ENCODE assay signal across 1 cellular context in genomic region chr1:209805875-209806760, GRCh38.
TF ChIP-seq lines count a peak whose summit lies in the region.

Gene IRF6 (minus strand): TSS chr1:209806142. CDS start chr1:209801413, 4,729 bp downstream.

TF ChIP-seq in K562, 482 proteins besides CTCF, POLR2A, EP300 and RAD21 (continued from another document and continues in another):
- TF ChIP-seq ZBTB40 (IDR thresholded peaks at IDR 0.05) (peak; percentile 59; the same call in 1 of the 2 replicates), ZBTB40 (CRISPR knock-in tag; IDR thresholded peaks at IDR 0.05) (no peak), ETV6 (IDR thresholded peaks at IDR 0.05; ENCODE audit: borderline replicate concordance in 1 of 2, low read depth in 2 of 2, low read length in 1 of 2) (peak in 1 of 2 experiments; percentile 23; a peak in 1 of 4 replicates), ETV6 (CRISPR knock-in tag; IDR thresholded peaks at IDR 0.05; ENCODE audit: borderline replicate concordance) (no peak), CREB1 (IDR thresholded peaks at IDR 0.05) (peak; percentile 65), CREB1 (CRISPR knock-in tag; IDR thresholded peaks at IDR 0.05) (no peak), ELF2 (CRISPR knock-in tag; IDR thresholded peaks at IDR 0.05) (0 out of 2 replicates have a peak, but pooled peaks have one; percentile 42), ZNF431 (CRISPR knock-in tag; IDR thresholded peaks at IDR 0.05) (no peak), TAF1 (IDR thresholded peaks at IDR 0.05; ENCODE audit: control insufficient read depth, extremely low read depth, insufficient read depth, low read length, severe bottlenecking) (peak; percentile 42), ZBTB7A (IDR thresholded peaks at IDR 0.05; ENCODE audit: borderline replicate concordance, control insufficient read depth, low read depth, low read length) (peak; percentile 67; the same call in 1 of the 2 replicates), MAX (CRISPR knock-in tag; IDR thresholded peaks at IDR 0.05) (peak; percentile 31; the same call in 1 of the 2 replicates), RBFOX2 (IDR thresholded peaks at IDR 0.05; ENCODE audit: low read depth, low read length) (peak; percentile 80), PTTG1 (tag; IDR thresholded peaks at IDR 0.05; ENCODE audit: low read depth) (no peak), TEAD1 (CRISPR knock-in tag; IDR thresholded peaks at IDR 0.05) (0 out of 4 replicates have a peak, but pooled peaks of 1 of the 2 experiments have one; percentile 25), TFAP4 (CRISPR knock-in tag; IDR thresholded peaks at IDR 0.05; ENCODE audit: borderline replicate concordance) (peak; percentile 60; the same call in 1 of the 2 replicates), SIX5 (IDR thresholded peaks at IDR 0.05; ENCODE audit: borderline replicate concordance in 1 of 2, insufficient read depth in 1 of 2, low read depth in 1 of 2, low read length in 2 of 2) (peak in 1 of 2 experiments; percentile 30; a peak in 1 of 4 replicates), HDGF (IDR thresholded peaks at IDR 0.05) (peak; percentile 71; the same call in 1 of the 2 replicates), SUPT5H (IDR thresholded peaks at IDR 0.05) (peak; percentile 56), FOXK2 (conservative IDR thresholded peaks at IDR 0.05 in 1 of 2, IDR thresholded peaks at IDR 0.05 in 1 of 2; ENCODE audit: low read depth in 2 of 2) (peak in 1 of 2 experiments; percentile 13; a peak in 1 of 4 replicates), MNT (conservative IDR thresholded peaks at IDR 0.05) (0 out of 4 replicates have a peak, but pooled peaks of 1 of the 2 experiments have one; percentile 32), EGR1 (conservative IDR thresholded peaks at IDR 0.05) (peak; percentile 43), ZNF512 (tag; IDR thresholded peaks at IDR 0.05) (peak; percentile 85), TAF7 (tag; IDR thresholded peaks at IDR 0.05) (peak; percentile 43; the same call in 1 of the 2 replicates), ZFX (CRISPR knock-in tag; IDR thresholded peaks at IDR 0.05) (peak; percentile 93)
- TF ChIP-seq, protein P1, sequence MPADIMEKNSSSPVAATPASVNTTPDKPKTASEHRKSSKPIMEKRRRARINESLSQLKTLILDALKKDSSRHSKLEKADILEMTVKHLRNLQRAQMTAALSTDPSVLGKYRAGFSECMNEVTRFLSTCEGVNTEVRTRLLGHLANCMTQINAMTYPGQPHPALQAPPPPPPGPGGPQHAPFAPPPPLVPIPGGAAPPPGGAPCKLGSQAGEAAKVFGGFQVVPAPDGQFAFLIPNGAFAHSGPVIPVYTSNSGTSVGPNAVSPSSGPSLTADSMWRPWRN (IDR thresholded peaks at IDR 0.05; ENCODE audit: low read depth), result 0 out of 2 replicates have a peak, but pooled peaks have one; percentile 13
- TF ChIP-seq, protein P2, sequence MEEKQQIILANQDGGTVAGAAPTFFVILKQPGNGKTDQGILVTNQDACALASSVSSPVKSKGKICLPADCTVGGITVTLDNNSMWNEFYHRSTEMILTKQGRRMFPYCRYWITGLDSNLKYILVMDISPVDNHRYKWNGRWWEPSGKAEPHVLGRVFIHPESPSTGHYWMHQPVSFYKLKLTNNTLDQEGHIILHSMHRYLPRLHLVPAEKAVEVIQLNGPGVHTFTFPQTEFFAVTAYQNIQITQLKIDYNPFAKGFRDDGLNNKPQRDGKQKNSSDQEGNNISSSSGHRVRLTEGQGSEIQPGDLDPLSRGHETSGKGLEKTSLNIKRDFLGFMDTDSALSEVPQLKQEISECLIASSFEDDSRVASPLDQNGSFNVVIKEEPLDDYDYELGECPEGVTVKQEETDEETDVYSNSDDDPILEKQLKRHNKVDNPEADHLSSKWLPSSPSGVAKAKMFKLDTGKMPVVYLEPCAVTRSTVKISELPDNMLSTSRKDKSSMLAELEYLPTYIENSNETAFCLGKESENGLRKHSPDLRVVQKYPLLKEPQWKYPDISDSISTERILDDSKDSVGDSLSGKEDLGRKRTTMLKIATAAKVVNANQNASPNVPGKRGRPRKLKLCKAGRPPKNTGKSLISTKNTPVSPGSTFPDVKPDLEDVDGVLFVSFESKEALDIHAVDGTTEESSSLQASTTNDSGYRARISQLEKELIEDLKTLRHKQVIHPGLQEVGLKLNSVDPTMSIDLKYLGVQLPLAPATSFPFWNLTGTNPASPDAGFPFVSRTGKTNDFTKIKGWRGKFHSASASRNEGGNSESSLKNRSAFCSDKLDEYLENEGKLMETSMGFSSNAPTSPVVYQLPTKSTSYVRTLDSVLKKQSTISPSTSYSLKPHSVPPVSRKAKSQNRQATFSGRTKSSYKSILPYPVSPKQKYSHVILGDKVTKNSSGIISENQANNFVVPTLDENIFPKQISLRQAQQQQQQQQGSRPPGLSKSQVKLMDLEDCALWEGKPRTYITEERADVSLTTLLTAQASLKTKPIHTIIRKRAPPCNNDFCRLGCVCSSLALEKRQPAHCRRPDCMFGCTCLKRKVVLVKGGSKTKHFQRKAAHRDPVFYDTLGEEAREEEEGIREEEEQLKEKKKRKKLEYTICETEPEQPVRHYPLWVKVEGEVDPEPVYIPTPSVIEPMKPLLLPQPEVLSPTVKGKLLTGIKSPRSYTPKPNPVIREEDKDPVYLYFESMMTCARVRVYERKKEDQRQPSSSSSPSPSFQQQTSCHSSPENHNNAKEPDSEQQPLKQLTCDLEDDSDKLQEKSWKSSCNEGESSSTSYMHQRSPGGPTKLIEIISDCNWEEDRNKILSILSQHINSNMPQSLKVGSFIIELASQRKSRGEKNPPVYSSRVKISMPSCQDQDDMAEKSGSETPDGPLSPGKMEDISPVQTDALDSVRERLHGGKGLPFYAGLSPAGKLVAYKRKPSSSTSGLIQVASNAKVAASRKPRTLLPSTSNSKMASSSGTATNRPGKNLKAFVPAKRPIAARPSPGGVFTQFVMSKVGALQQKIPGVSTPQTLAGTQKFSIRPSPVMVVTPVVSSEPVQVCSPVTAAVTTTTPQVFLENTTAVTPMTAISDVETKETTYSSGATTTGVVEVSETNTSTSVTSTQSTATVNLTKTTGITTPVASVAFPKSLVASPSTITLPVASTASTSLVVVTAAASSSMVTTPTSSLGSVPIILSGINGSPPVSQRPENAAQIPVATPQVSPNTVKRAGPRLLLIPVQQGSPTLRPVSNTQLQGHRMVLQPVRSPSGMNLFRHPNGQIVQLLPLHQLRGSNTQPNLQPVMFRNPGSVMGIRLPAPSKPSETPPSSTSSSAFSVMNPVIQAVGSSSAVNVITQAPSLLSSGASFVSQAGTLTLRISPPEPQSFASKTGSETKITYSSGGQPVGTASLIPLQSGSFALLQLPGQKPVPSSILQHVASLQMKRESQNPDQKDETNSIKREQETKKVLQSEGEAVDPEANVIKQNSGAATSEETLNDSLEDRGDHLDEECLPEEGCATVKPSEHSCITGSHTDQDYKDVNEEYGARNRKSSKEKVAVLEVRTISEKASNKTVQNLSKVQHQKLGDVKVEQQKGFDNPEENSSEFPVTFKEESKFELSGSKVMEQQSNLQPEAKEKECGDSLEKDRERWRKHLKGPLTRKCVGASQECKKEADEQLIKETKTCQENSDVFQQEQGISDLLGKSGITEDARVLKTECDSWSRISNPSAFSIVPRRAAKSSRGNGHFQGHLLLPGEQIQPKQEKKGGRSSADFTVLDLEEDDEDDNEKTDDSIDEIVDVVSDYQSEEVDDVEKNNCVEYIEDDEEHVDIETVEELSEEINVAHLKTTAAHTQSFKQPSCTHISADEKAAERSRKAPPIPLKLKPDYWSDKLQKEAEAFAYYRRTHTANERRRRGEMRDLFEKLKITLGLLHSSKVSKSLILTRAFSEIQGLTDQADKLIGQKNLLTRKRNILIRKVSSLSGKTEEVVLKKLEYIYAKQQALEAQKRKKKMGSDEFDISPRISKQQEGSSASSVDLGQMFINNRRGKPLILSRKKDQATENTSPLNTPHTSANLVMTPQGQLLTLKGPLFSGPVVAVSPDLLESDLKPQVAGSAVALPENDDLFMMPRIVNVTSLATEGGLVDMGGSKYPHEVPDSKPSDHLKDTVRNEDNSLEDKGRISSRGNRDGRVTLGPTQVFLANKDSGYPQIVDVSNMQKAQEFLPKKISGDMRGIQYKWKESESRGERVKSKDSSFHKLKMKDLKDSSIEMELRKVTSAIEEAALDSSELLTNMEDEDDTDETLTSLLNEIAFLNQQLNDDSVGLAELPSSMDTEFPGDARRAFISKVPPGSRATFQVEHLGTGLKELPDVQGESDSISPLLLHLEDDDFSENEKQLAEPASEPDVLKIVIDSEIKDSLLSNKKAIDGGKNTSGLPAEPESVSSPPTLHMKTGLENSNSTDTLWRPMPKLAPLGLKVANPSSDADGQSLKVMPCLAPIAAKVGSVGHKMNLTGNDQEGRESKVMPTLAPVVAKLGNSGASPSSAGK (IDR thresholded peaks at IDR 0.05), result 0 out of 2 replicates have a peak, but pooled peaks have one; percentile 38
